12 cellular contexts compared by ENCODE assay signal in genomic region chr10:126569513-126570447, GRCh38.
DNase-seq lines count a peak whose midpoint lies in the region; FAIRE-seq and TF ChIP-seq lines count a peak whose summit lies in the region.
"Had no signal": no experiment of that assay in that cellular context is flagged by ENCODE, and none has a peak within 500 bp of the region (broad histone marks: within the 10 kb centered on the region; RNA-seq: fewer than 3 reads in every experiment).

No MANE protein-coding gene starts in this region.

- H3K27me3 ChIP-seq in astrocyte (ENCODE audit: insufficient read depth, low read length) (no peaks in the 10 kb centered on the region), hepatocyte (no peaks in the 10 kb centered on the region), tibial nerve (no peaks in the 10 kb centered on the region)

- H3K36me3 ChIP-seq in astrocyte (ENCODE audit: insufficient read depth, low read length) (no peaks in the 10 kb centered on the region), hepatocyte (replicated peaks; ENCODE audit: insufficient read depth, low read depth) (no peaks in the 10 kb centered on the region), tibial nerve (no peaks in the 10 kb centered on the region)

- H3K79me2 ChIP-seq in astrocyte (ENCODE audit: insufficient read depth, low read length) (no peaks in the 10 kb centered on the region), hepatocyte (no peaks in the 10 kb centered on the region)

- TF ChIP-seq CTCF in astrocyte (IDR thresholded peaks at IDR 0.05; ENCODE audit: insufficient read depth, low read depth, low read length) (no peak), hepatocyte (IDR thresholded peaks at IDR 0.05; ENCODE audit: poor library complexity) (no peak), type B pancreatic cell (conservative IDR thresholded peaks at IDR 0.05) (no peak), tibial nerve (IDR thresholded peaks at IDR 0.05) (no peak)

- H3K9me3 Mint-ChIP-seq in astrocyte (ENCODE audit: unreplicated experiment) (peaks cover 4% of the 10 kb centered on the region), type B pancreatic cell (peaks cover 5% of the 10 kb centered on the region)
- H3K9me3 Mint-ChIP-seq: activated B cell treated with CpG ODN at 0.5 μM for 24 hours had no signal

- H3K4me3 ChIP-seq in astrocyte (ENCODE audit: insufficient read depth, low read depth, low read length) (peak overlapping the region; percentile 41), hepatocyte (no peak overlapping the region), tibial nerve (no peak overlapping the region)

- no peaks in the 10 kb centered on the region for H3K9me3 ChIP-seq in astrocyte (ENCODE audit: insufficient read depth, low read depth, low read length)
- no peaks in the 10 kb centered on the region for H3K9me3 ChIP-seq in hepatocyte (ENCODE audit: low read depth)
- peaks cover 0 to under 1% (median 0%) of the 10 kb centered on the region in 4 donors for H3K9me3 ChIP-seq in tibial nerve

- no peaks in the 10 kb centered on the region for H3K9me2 ChIP-seq in hepatocyte (replicated peaks; ENCODE audit: insufficient read depth)

- H3K27ac ChIP-seq in astrocyte (ENCODE audit: low read depth, low read length) (peak overlapping the region; percentile 91), hepatocyte (peak overlapping the region; percentile 29), tibial nerve (no peak overlapping the region)

- H2AFZ ChIP-seq in astrocyte (ENCODE audit: low read depth, low read length) (peak overlapping the region; percentile 48), hepatocyte (no peak overlapping the region)

- peak; percentile 96 for FAIRE-seq in astrocyte (lab: Jason Lieb, UNC)

- TF ChIP-seq POLR2A in tibial nerve (IDR thresholded peaks at IDR 0.05), result no peak

- peak overlapping the region; percentile 84 for H3K9ac ChIP-seq in astrocyte (ENCODE audit: low read length)

- H3K4me1 Mint-ChIP-seq in astrocyte (ENCODE audit: low read depth, unreplicated experiment), result peaks cover 33% of the 10 kb centered on the region
- peaks cover 29% of the 10 kb centered on the region for H3K4me1 Mint-ChIP-seq in type B pancreatic cell (ENCODE audit: unreplicated experiment)
- H3K4me1 Mint-ChIP-seq: activated B cell treated with CpG ODN at 0.5 μM for 24 hours had no signal

- DNase-seq in HK-2 (ENCODE audit: unreplicated experiment) (peak; percentile 5), astrocyte (ENCODE audit: low read depth) (peak; percentile 92), hepatocyte (ENCODE audit: low spot score) (peak; percentile 19), type B pancreatic cell (ENCODE audit: extremely low spot score, unreplicated experiment) (no peak), NCI-H82 (lab: John Stamatoyannopoulos, UW) (no peak), SK-N-DZ (ENCODE audit: low spot score) (no peak), tibial nerve (ENCODE audit: low spot score in 2 of 2) (no peak)
- DNase-seq: activated B cell treated with CpG ODN at 0.5 μM for 24 hours; activated naive CD4-positive, alpha-beta T cell; glutamatergic neuron; midbrain; stimulated activated CD4-positive, alpha-beta T cell treated with anti-CD3 and anti-CD28 coated beads, Interleukin-1b, Interleukin-23, amount 100 ng/mL, for 48 hours had no signal

- H3K4me2 ChIP-seq in astrocyte (ENCODE audit: low read length), result peak overlapping the region; percentile 83
- H3K4me2 ChIP-seq in hepatocyte, result peak overlapping the region; percentile 46

- WGBS in hepatocyte (ENCODE audit: low lambda C conversion rate, missing lambda C conversion rate), result 30% methylated on average over 10 of the region's 10 CpGs
- WGBS in tibial nerve, 2 donors, result 17 to 21% methylated on average over 10 of the region's 10 CpGs

- H3K27me3 Mint-ChIP-seq in astrocyte (ENCODE audit: low read depth, unreplicated experiment), result no peaks in the 10 kb centered on the region
- H3K27me3 Mint-ChIP-seq in type B pancreatic cell, result peaks cover 7% of the 10 kb centered on the region
- H3K27me3 Mint-ChIP-seq: activated B cell treated with CpG ODN at 0.5 μM for 24 hours had no signal

- H3K36me3 Mint-ChIP-seq in astrocyte (ENCODE audit: low read depth, unreplicated experiment) (no peaks in the 10 kb centered on the region), type B pancreatic cell (no peaks in the 10 kb centered on the region)

- TF ChIP-seq EP300 in tibial nerve (IDR thresholded peaks at IDR 0.05), result no peak

- H3K4me1 ChIP-seq in astrocyte (ENCODE audit: insufficient read depth, low read length), result peaks cover 29% of the 10 kb centered on the region
- H3K4me1 ChIP-seq in hepatocyte (ENCODE audit: insufficient read depth), result peaks cover 14% of the 10 kb centered on the region
- peaks cover 0 to 5% (median 2%) of the 10 kb centered on the region in 4 donors for H3K4me1 ChIP-seq in tibial nerve

- H3K4me3 Mint-ChIP-seq in astrocyte (ENCODE audit: unreplicated experiment) (peak overlapping the region; percentile 41), type B pancreatic cell (peak overlapping the region; percentile 26)
- H3K4me3 Mint-ChIP-seq: activated B cell treated with CpG ODN at 0.5 μM for 24 hours had no signal

- H3K27ac Mint-ChIP-seq in astrocyte (ENCODE audit: unreplicated experiment) (peak overlapping the region; percentile 92), type B pancreatic cell (peak overlapping the region; percentile 35)
- H3K27ac Mint-ChIP-seq: activated B cell treated with CpG ODN at 0.5 μM for 24 hours had no signal

- H4K20me1 ChIP-seq in astrocyte (ENCODE audit: insufficient read depth, low read length) (no peaks in the 10 kb centered on the region), hepatocyte (ENCODE audit: insufficient read depth, poor library complexity, severe bottlenecking) (no peaks in the 10 kb centered on the region)

Comparison
In these comparisons a context has a peak if more than half of its experiments do, and no peak if none do; other contexts are left out.
1. DNase-seq: peak in HK-2 (single experiment), astrocyte (single experiment) and hepatocyte (single experiment); none in type B pancreatic cell (single experiment), NCI-H82 (single experiment), SK-N-DZ (single experiment) and tibial nerve (0 of 2).
2. H3K27ac ChIP-seq: peak in astrocyte (single experiment) and hepatocyte (single experiment); none in tibial nerve (0 of 4).